In genomic region chr7:24574365-24574764, GRCh38 we compare ENCODE assay signal across 8 cellular contexts. TPM values are rescaled to one million over a fixed set of nuclear protein-coding genes. Genes with fewer than 3 reads are reported as not detected.
DNase-seq lines count a peak whose midpoint lies in the region; ATAC-seq and TF ChIP-seq lines count a peak whose summit lies in the region.

No MANE protein-coding gene starts in this region.

- H3K4me3 ChIP-seq in GM12875 (ENCODE audit: low read depth, low read length) = peak overlapping the region; percentile 91

- peak; percentile 49 for DNase-seq in RWPE1 (ENCODE audit: low spot score)
- peak; percentile 2 for DNase-seq in fibroblast of gingiva (ENCODE audit: low read depth)
- peak; percentile 18 for DNase-seq in renal cortical epithelial cell (ENCODE audit: low read depth)
- DNase-seq in GOT3 (lab: John Stamatoyannopoulos, UW) = no peak
- no peak for DNase-seq in mucosa of gallbladder (ENCODE audit: low spot score)

- TF ChIP-seq CTCF in GM12875 (IDR thresholded peaks at IDR 0.05; ENCODE audit: borderline replicate concordance, insufficient read depth, low read depth, low read length) (no peak), RWPE1 (conservative IDR thresholded peaks at IDR 0.05; ENCODE audit: low read depth) (no peak)

- CTCF ChIA-PET in RWPE1 (lab: Yijun Ruan, JAX) = no interaction called here

- ATAC-seq in HG02938 (IDR thresholded peaks at IDR 0.05; ENCODE audit: unreplicated experiment) (no peak), HG02852 (IDR thresholded peaks at IDR 0.05; ENCODE audit: unreplicated experiment) (no peak)

- POLR2A ChIA-PET in RWPE1 (lab: Yijun Ruan, JAX; ENCODE audit: low non-redundant PET) = no interaction called here

- peak overlapping the region; percentile 94 for H3K27ac ChIP-seq in RWPE1

RNA-seq across cellular contexts. Expression of gene PALS2, which starts 1.1 kb away (rescaled TPM):
- total RNA-seq in renal cortical epithelial cell (35.3 and 49.3 TPM in 2 replicates), mucosa of gallbladder (250 TPM)

Comparison
In these comparisons a context has a peak if more than half of its experiments do, and no peak if none do; other contexts are left out.
1. DNase-seq: peak in RWPE1 (single experiment), fibroblast of gingiva (single experiment) and renal cortical epithelial cell (single experiment); none in GOT3 (single experiment) and mucosa of gallbladder (single experiment).